In genomic region chr5:138336952-138337684, GRCh38 we compare ENCODE assay signal across 8 cellular contexts. TPM values are rescaled to one million over a fixed set of nuclear protein-coding genes. Genes with fewer than 3 reads are reported as not detected.
DNase-seq lines count a peak whose midpoint lies in the region; ATAC-seq and TF ChIP-seq lines count a peak whose summit lies in the region.

No MANE protein-coding gene starts in this region.

- peak overlapping the region; percentile 87 for H3K4me3 Mint-ChIP-seq in activated T-cell treated with anti-CD3 and anti-CD28 coated beads, Interleukin-2, amount 50 U/mL, for 24 hours
- peak overlapping the region; percentile 90 for H3K4me3 Mint-ChIP-seq in activated B cell treated with CpG ODN at 0.5 μM for 24 hours
- H3K4me3 Mint-ChIP-seq in naive thymus-derived CD8-positive, alpha-beta T cell, result peak overlapping the region; percentile 89 to 97 (median 90)

- TF ChIP-seq CTCF in HFF-Myc (IDR thresholded peaks at IDR 0.05; ENCODE audit: low read depth, low read length, missing control alignments) (no peak), activated B cell treated with CpG ODN at 0.5 μM for 24 hours (IDR thresholded peaks at IDR 0.05) (no peak)

- CTCF ChIA-PET in activated B cell treated with CpG ODN at 0.5 μM for 24 hours (lab: Charles Lee), result interaction anchor here (1.0 to 7.8 kb wide), 2 partner anchors 8 to 15 kb away, joined by 3 to 134 read pairs; partner anchors contain the start of gene KDM3B

- intact Hi-C loops in activated B cell treated with CpG ODN at 0.5 μM for 24 hours (cut with micrococcal nuclease), result loop anchor here (1.0 to 10.0 kb wide), 5 partner anchors 124 to 860 kb away; partner anchors contain the start of genes BRD8, CDC23, PKD2L2 and SIL1

- no peaks in the 10 kb centered on the region for H3K9me3 Mint-ChIP-seq in activated T-cell treated with anti-CD3 and anti-CD28 coated beads, Interleukin-2, amount 50 U/mL, for 24 hours
- no peaks in the 10 kb centered on the region for H3K9me3 Mint-ChIP-seq in activated B cell treated with CpG ODN at 0.5 μM for 24 hours
- H3K9me3 Mint-ChIP-seq in naive thymus-derived CD8-positive, alpha-beta T cell, result no peaks in the 10 kb centered on the region

- H3K27ac Mint-ChIP-seq in activated T-cell treated with anti-CD3 and anti-CD28 coated beads, Interleukin-2, amount 50 U/mL, for 24 hours, result peak overlapping the region; percentile 99
- H3K27ac Mint-ChIP-seq in activated B cell treated with CpG ODN at 0.5 μM for 24 hours, result peak overlapping the region; percentile 100
- peak overlapping the region; percentile 98 to 100 (median 100) for H3K27ac Mint-ChIP-seq in naive thymus-derived CD8-positive, alpha-beta T cell

- no peaks in the 10 kb centered on the region for H3K27me3 Mint-ChIP-seq in activated T-cell treated with anti-CD3 and anti-CD28 coated beads, Interleukin-2, amount 50 U/mL, for 24 hours
- H3K27me3 Mint-ChIP-seq in activated B cell treated with CpG ODN at 0.5 μM for 24 hours, result no peaks in the 10 kb centered on the region
- no peaks in the 10 kb centered on the region for H3K27me3 Mint-ChIP-seq in naive thymus-derived CD8-positive, alpha-beta T cell

- peak; percentile 22 for ATAC-seq in activated B cell treated with CpG ODN at 0.5 μM for 24 hours (ENCODE audit: low read depth)
- ATAC-seq in naive thymus-derived CD8-positive, alpha-beta T cell, result peak in 1 of 2 donors; percentile 42

- peak overlapping the region; percentile 82 for H3K4me3 ChIP-seq in HFF-Myc (replicated peaks; ENCODE audit: low read depth, low read length)

- peaks cover 27% of the 10 kb centered on the region for H3K36me3 Mint-ChIP-seq in activated T-cell treated with anti-CD3 and anti-CD28 coated beads, Interleukin-2, amount 50 U/mL, for 24 hours (ENCODE audit: low read depth)
- H3K36me3 Mint-ChIP-seq in activated B cell treated with CpG ODN at 0.5 μM for 24 hours (ENCODE audit: low read depth), result peaks cover 20% of the 10 kb centered on the region
- peaks cover 0 to 15% (median 2%) of the 10 kb centered on the region in 3 donors for H3K36me3 Mint-ChIP-seq in naive thymus-derived CD8-positive, alpha-beta T cell

- POLR2A ChIA-PET in activated B cell treated with CpG ODN at 0.5 μM for 24 hours (lab: Charles Lee), result interaction anchor here (0.6 to 13.1 kb wide), 9 partner anchors 14 to 1910 kb away, joined by 3 to 322 read pairs (median 7); partner anchors contain the start of genes BRD8, EGR1, ETF1 and KDM3B
- POLR2A ChIA-PET in naive thymus-derived CD8-positive, alpha-beta T cell (lab: Charles Lee), result interaction anchor here (0.7 to 13.9 kb wide), 10 partner anchors 12 to 238 kb away, joined by 3 to 274 read pairs (median 6); partner anchors contain the start of genes CDC23, EGR1, ETF1 and HSPA9

- DNase-seq in activated T-cell treated with anti-CD3 and anti-CD28 coated beads, Interleukin-2, amount 50 U/mL, for 24 hours, result no peak
- DNase-seq in activated T-cell treated with anti-CD3 and anti-CD28 coated beads, Interleukin-2, amount 50 U/mL, for 48 hours, result no peak
- DNase-seq in HFF-Myc (ENCODE audit: extremely low read depth, low read depth) (no peak), MV-4-11 (lab: John Stamatoyannopoulos, UW) (peak; percentile 81), activated B cell treated with CpG ODN at 0.5 μM for 24 hours (no peak), fibroblast of peridontal ligament (ENCODE audit: extremely low read depth) (peak; percentile 89), NCI-H128 (lab: John Stamatoyannopoulos, UW; ENCODE audit: unreplicated experiment) (no peak)
- DNase-seq in naive thymus-derived CD8-positive, alpha-beta T cell, result peak in 3 of 10 donors; percentile 63 to 90 (median 72)

- peaks cover 50% of the 10 kb centered on the region for H3K4me1 Mint-ChIP-seq in activated T-cell treated with anti-CD3 and anti-CD28 coated beads, Interleukin-2, amount 50 U/mL, for 24 hours (ENCODE audit: low read depth)
- peaks cover 40% of the 10 kb centered on the region for H3K4me1 Mint-ChIP-seq in activated B cell treated with CpG ODN at 0.5 μM for 24 hours
- peaks cover 24 to 45% (median 44%) of the 10 kb centered on the region in 4 donors for H3K4me1 Mint-ChIP-seq in naive thymus-derived CD8-positive, alpha-beta T cell

RNA-seq across cellular contexts. Expression of gene FAM53C, which starts 0.9 kb away (rescaled TPM):
- total RNA-seq in activated B cell treated with CpG ODN at 0.5 μM for 24 hours, result 23.5 and 24.9 TPM in 2 replicates
- total RNA-seq in naive thymus-derived CD8-positive, alpha-beta T cell, result 10 to 100 TPM; 28.6 to 29.6 TPM
- 10 to 100 TPM; 18.6 to 22.2 (median 20.3) TPM for polyA plus RNA-seq in naive thymus-derived CD8-positive, alpha-beta T cell

RNA-seq across cellular contexts. Expression of gene CDC25C, which starts 5.5 kb away (rescaled TPM):
- 0.42 TPM in 1 of 2 replicates, not detected in the other for total RNA-seq in activated B cell treated with CpG ODN at 0.5 μM for 24 hours
- total RNA-seq in naive thymus-derived CD8-positive, alpha-beta T cell, result not detected
- not detected for polyA plus RNA-seq in naive thymus-derived CD8-positive, alpha-beta T cell

RNA-seq across cellular contexts. Expression of gene KDM3B, which starts 15.4 kb away (rescaled TPM):
- 85.5 and 94.0 TPM in 2 replicates for total RNA-seq in activated B cell treated with CpG ODN at 0.5 μM for 24 hours
- 10 to 100 TPM; 84.0 to 97.5 TPM for total RNA-seq in naive thymus-derived CD8-positive, alpha-beta T cell
- 10 to 100 TPM in 2 of 3 donors, 1 to 10 TPM in 1; 6.9 to 12.3 (median 10.6) TPM for polyA plus RNA-seq in naive thymus-derived CD8-positive, alpha-beta T cell

Comparison
In these comparisons a context has a peak if more than half of its experiments do, and no peak if none do; other contexts are left out.
1. DNase-seq: peak in MV-4-11 (single experiment) and fibroblast of peridontal ligament (single experiment); none in activated T-cell treated with anti-CD3 and anti-CD28 coated beads, Interleukin-2, amount 50 U/mL, for 24 hours (single experiment), activated T-cell treated with anti-CD3 and anti-CD28 coated beads, Interleukin-2, amount 50 U/mL, for 48 hours (0 of 2), HFF-Myc (single experiment), activated B cell treated with CpG ODN at 0.5 μM for 24 hours (single experiment) and NCI-H128 (single experiment).
2. Peak in every context shown above with its lines, with median percentiles within 50 percentile points of each other: H3K27ac Mint-ChIP-seq and H3K4me3 Mint-ChIP-seq.